15 cellular contexts compared by ENCODE assay signal in the genomic region with DNA sequence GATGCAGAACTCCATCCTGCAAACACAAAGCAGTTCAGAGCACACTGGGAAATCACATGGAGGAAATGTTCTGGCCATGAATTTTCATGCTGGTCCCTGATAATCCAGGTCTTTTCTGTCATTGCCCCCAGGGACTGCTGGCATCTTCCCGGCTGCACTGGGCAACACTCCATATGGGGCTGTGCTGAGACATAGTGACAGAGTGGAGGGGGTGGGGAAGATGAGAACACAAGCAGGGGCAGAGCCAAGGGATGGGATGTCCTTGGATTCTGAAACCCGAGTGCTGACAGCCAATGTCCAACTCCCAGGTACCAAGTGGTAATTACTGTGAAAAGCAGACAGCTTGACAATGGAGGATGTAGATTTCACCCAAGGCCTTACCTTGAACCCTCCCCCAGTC.
"Had no signal": no experiment of that assay in that cellular context is flagged by ENCODE, and none has a peak within 500 bp of the region (broad histone marks: within the 10 kb centered on the region; RNA-seq: fewer than 3 reads in every experiment).

No MANE protein-coding gene starts in this region.

- H3K4me3 ChIP-seq: sigmoid colon, thyroid gland had no signal

- H3K9me3 Mint-ChIP-seq: activated T-helper 1 cell treated with anti-CD3 and anti-CD28 coated beads, Interleukin-12 subunit alpha, Interleukin-12 subunit beta, Interleukin-2, Interleukin-4 antibody, amounts not matched to agents 30 ng/mL and 10 ng/mL and 1 ng/mL, durations not matched to agents 14 hours and 24 hours and 36 hours; endodermal cell; immature natural killer cell; neural crest cell; stimulated activated effector memory CD8-positive, alpha-beta T cell treated with anti-CD3 and anti-CD28 coated beads, Interleukin-12 subunit alpha, Interleukin-12 subunit beta, amount 100 ng/mL, for 72 hours; T-helper 2 cell treated with Interferon-gamma antibody and Interleukin-4, amounts not matched to agents 5 μg/mL and 100 μg/mL, for 36 hours had no signal

- H3K4me1 ChIP-seq: sigmoid colon had no signal

- H3K27ac ChIP-seq: sigmoid colon, thyroid gland had no signal

- H3K9me3 ChIP-seq: sigmoid colon, thyroid gland had no signal

- H3K4me3 Mint-ChIP-seq: activated B cell treated with CpG ODN at 0.5 μM for 24 hours; activated CD4-positive, alpha-beta T cell treated with anti-CD3 and anti-CD28 coated beads, Interleukin-2, amount 10 ng/mL, durations not matched to agents 7 days and 5 days; activated T-helper 1 cell treated with anti-CD3 and anti-CD28 coated beads, Interleukin-12 subunit alpha, Interleukin-12 subunit beta, Interleukin-2, Interleukin-4 antibody, amounts not matched to agents 30 ng/mL and 10 ng/mL and 1 ng/mL, durations not matched to agents 14 hours and 24 hours and 36 hours; endodermal cell; immature natural killer cell; neural crest cell; stimulated activated effector memory CD8-positive, alpha-beta T cell treated with anti-CD3 and anti-CD28 coated beads, Interleukin-12 subunit alpha, Interleukin-12 subunit beta, amount 100 ng/mL, for 72 hours; T-helper 2 cell treated with Interferon-gamma antibody and Interleukin-4, amounts not matched to agents 5 μg/mL and 100 μg/mL, for 36 hours had no signal

- H3K36me3 ChIP-seq: sigmoid colon, thyroid gland had no signal

- DNase-seq: activated B cell treated with CpG ODN at 0.5 μM for 24 hours; activated CD4-positive, alpha-beta T cell treated with anti-CD3 and anti-CD28 coated beads, Interleukin-2, amount 10 ng/mL, durations not matched to agents 7 days and 5 days; activated CD8-positive, alpha-beta memory T cell treated with anti-CD3 and anti-CD28 coated beads for 24 hours; activated naive CD4-positive, alpha-beta T cell; anterior cingulate cortex; endodermal cell; head of caudate nucleus; immature natural killer cell; sigmoid colon; stimulated activated CD4-positive, alpha-beta T cell treated with anti-CD3 and anti-CD28 coated beads, Interleukin-1b, Interleukin-23, amount 100 ng/mL, for 48 hours; thyroid gland had no signal

- H3K27ac Mint-ChIP-seq: activated B cell treated with CpG ODN at 0.5 μM for 24 hours; activated CD4-positive, alpha-beta T cell treated with anti-CD3 and anti-CD28 coated beads, Interleukin-2, amount 10 ng/mL, durations not matched to agents 7 days and 5 days; endodermal cell; stimulated activated effector memory CD8-positive, alpha-beta T cell treated with anti-CD3 and anti-CD28 coated beads, Interleukin-12 subunit alpha, Interleukin-12 subunit beta, amount 100 ng/mL, for 72 hours; T-helper 2 cell treated with Interferon-gamma antibody and Interleukin-4, amounts not matched to agents 5 μg/mL and 100 μg/mL, for 36 hours had no signal

- H3K27me3 ChIP-seq: sigmoid colon, thyroid gland had no signal

- H3K27me3 Mint-ChIP-seq: activated B cell treated with CpG ODN at 0.5 μM for 24 hours; activated CD4-positive, alpha-beta T cell treated with anti-CD3 and anti-CD28 coated beads, Interleukin-2, amount 10 ng/mL, durations not matched to agents 7 days and 5 days had no signal

- H3K36me3 Mint-ChIP-seq: immature natural killer cell had no signal
